ENCODE assay signal across 1 cellular context in the genomic region with DNA sequence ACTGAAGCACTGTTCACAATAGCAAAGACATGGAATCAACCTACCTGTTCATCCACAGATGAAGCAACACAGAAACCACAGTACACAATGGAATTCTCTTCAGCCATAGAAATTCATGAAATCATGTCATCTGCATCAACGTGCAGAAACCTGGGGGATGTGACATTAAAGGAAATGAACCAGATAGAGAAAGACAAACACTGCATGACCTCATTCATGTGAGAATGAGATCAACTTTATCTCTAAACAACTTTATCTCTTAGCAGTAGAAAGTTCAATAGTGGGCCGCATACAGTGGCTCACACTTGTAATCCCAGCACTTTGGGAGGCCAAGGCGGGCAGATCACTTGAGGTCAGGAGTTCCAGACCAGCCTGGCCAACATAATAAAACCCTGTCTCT.
A peak's percentile ranks its signal among the peaks of the same experiment; 100 is the strongest.
TF ChIP-seq lines count a peak whose summit lies in the region.

No MANE protein-coding gene starts in this region.

TF ChIP-seq in HepG2, 621 proteins besides CTCF, POLR2A, EP300 and RAD21:
- TF ChIP-seq SOX5 (CRISPR knock-in tag; IDR thresholded peaks at IDR 0.05; ENCODE audit: borderline replicate concordance) (no peak), TEAD3 (CRISPR knock-in tag; optimal IDR thresholded peaks at IDR 0.05; ENCODE audit: borderline replicate concordance) (no peak), FOXA1 (IDR thresholded peaks at IDR 0.05) (no peak), FOXA1 (CRISPR knock-in tag; IDR thresholded peaks at IDR 0.05) (0 out of 2 replicates have a peak, but pooled peaks have one; percentile 26), ZNF180 (CRISPR knock-in tag; IDR thresholded peaks at IDR 0.05; ENCODE audit: borderline replicate concordance, low read depth) (no peak), SP4 (CRISPR knock-in tag; IDR thresholded peaks at IDR 0.05) (no peak), FOXK1 (CRISPR knock-in tag; IDR thresholded peaks at IDR 0.05; ENCODE audit: borderline replicate concordance, low read depth) (no peak), ZNF550 (CRISPR knock-in tag; IDR thresholded peaks at IDR 0.05; ENCODE audit: borderline replicate concordance) (no peak), ATF7 (IDR thresholded peaks at IDR 0.05) (peak; percentile 55), ATF7 (CRISPR knock-in tag; IDR thresholded peaks at IDR 0.05) (no peak), ZBTB21 (CRISPR knock-in tag; IDR thresholded peaks at IDR 0.05) (peak; percentile 81), ZBTB7B (CRISPR knock-in tag; IDR thresholded peaks at IDR 0.05) (no peak)
- TF ChIP-seq, protein P1, sequence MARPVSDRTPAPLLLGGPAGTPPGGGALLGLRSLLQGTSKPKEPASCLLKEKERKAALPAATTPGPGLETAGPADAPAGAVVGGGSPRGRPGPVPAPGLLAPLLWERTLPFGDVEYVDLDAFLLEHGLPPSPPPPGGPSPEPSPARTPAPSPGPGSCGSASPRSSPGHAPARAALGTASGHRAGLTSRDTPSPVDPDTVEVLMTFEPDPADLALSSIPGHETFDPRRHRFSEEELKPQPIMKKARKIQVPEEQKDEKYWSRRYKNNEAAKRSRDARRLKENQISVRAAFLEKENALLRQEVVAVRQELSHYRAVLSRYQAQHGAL (CRISPR knock-in tag; IDR thresholded peaks at IDR 0.05; ENCODE audit: not compliant biosample characterization) = no peak
- TF ChIP-seq, protein P2, sequence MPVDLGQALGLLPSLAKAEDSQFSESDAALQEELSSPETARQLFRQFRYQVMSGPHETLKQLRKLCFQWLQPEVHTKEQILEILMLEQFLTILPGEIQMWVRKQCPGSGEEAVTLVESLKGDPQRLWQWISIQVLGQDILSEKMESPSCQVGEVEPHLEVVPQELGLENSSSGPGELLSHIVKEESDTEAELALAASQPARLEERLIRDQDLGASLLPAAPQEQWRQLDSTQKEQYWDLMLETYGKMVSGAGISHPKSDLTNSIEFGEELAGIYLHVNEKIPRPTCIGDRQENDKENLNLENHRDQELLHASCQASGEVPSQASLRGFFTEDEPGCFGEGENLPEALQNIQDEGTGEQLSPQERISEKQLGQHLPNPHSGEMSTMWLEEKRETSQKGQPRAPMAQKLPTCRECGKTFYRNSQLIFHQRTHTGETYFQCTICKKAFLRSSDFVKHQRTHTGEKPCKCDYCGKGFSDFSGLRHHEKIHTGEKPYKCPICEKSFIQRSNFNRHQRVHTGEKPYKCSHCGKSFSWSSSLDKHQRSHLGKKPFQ (CRISPR knock-in tag; IDR thresholded peaks at IDR 0.05; ENCODE audit: insufficient replicate concordance) = no peak
- TF ChIP-seq, protein P3, sequence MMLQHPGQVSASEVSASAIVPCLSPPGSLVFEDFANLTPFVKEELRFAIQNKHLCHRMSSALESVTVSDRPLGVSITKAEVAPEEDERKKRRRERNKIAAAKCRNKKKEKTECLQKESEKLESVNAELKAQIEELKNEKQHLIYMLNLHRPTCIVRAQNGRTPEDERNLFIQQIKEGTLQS (CRISPR knock-in tag; IDR thresholded peaks at IDR 0.05) = peak; percentile 76
- TF ChIP-seq, protein P4, sequence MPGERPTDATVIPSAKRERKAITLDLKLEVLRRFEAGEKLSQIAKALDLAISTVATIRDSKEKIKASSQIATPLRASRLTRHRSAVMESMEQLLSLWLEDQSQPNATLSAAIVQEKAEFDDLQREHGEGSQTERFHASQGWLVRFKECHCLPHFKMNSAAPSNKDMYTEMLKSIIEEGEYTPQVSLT (CRISPR knock-in tag; IDR thresholded peaks at IDR 0.05; ENCODE audit: borderline replicate concordance, low read depth) = no peak
- TF ChIP-seq, protein P5, sequence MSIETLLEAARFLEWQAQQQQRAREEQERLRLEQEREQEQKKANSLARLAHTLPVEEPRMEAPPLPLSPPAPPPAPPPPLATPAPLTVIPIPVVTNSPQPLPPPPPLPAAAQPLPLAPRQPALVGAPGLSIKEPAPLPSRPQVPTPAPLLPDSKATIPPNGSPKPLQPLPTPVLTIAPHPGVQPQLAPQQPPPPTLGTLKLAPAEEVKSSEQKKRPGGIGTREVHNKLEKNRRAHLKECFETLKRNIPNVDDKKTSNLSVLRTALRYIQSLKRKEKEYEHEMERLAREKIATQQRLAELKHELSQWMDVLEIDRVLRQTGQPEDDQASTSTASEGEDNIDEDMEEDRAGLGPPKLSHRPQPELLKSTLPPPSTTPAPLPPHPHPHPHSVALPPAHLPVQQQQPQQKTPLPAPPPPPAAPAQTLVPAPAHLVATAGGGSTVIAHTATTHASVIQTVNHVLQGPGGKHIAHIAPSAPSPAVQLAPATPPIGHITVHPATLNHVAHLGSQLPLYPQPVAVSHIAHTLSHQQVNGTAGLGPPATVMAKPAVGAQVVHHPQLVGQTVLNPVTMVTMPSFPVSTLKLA (IDR thresholded peaks at IDR 0.05) = no peak
